ENCODE assay signal across 27 cellular contexts in genomic region chr2:235825946-235826345, GRCh38.
"Had no signal": no experiment of that assay in that cellular context is flagged by ENCODE, and none has a peak within 500 bp of the region (broad histone marks: within the 10 kb centered on the region; RNA-seq: fewer than 3 reads in every experiment).

No MANE protein-coding gene starts in this region.

- H3K27ac ChIP-seq: ascending aorta, cardiac muscle cell, VCaP had no signal

- H3K36me3 ChIP-seq: ascending aorta, cardiac muscle cell had no signal

- H3K27me3 ChIP-seq: ascending aorta, cardiac muscle cell had no signal

- H3K4me3 ChIP-seq: ascending aorta, cardiac muscle cell had no signal

- H3K4me1 ChIP-seq: ascending aorta had no signal

- H3K9me3 ChIP-seq: ascending aorta had no signal

- DNase-seq: activated B cell treated with CpG ODN at 0.5 μM for 24 hours; activated CD4-positive, alpha-beta memory T cell treated with anti-CD3 and anti-CD28 coated beads, Interleukin-2, amount 10 ng/mL, durations not matched to agents 7 days and 5 days; activated CD4-positive, alpha-beta T cell treated with anti-CD3 and anti-CD28 coated beads for 4 hours; activated CD4-positive, alpha-beta T cell treated with anti-CD3 and anti-CD28 coated beads, Interleukin-2, amount 10 ng/mL, durations not matched to agents 24 days and 14 days; activated CD4-positive, alpha-beta T cell treated with anti-CD3 and anti-CD28 coated beads, Interleukin-2, amount 50 U/mL, for 1 hour; activated CD4-positive, alpha-beta T cell treated with anti-CD3 and anti-CD28 coated beads, Interleukin-2, amount 50 U/mL, for 4 hours; activated CD4-positive, CD25-positive, alpha-beta regulatory T cell treated with anti-CD3 and anti-CD28 coated beads, Interleukin-2, amount 50 U/mL, for 72 hours; activated CD8-positive, alpha-beta memory T cell treated with anti-CD3 and anti-CD28 coated beads for 24 hours; activated CD8-positive, alpha-beta memory T cell treated with anti-CD3 and anti-CD28 coated beads, Interleukin-2, amount 10 ng/mL, durations not matched to agents 7 days and 5 days; activated CD8-positive, alpha-beta memory T cell treated with anti-CD3 and anti-CD28 coated beads, Interleukin-2, amount 50 U/mL, for 48 hours; activated CD8-positive, alpha-beta T cell treated with anti-CD3 and anti-CD28 coated beads, Interleukin-2, amount 10 ng/mL, durations not matched to agents 7 days and 5 days; activated effector memory CD4-positive, alpha-beta T cell treated with Interleukin-2 at 50 U/mL for 16 hours; activated gamma-delta T cell; activated naive CD4-positive, alpha-beta T cell treated with anti-CD3 and anti-CD28 coated beads, Interleukin-2, amount 10 ng/mL, durations not matched to agents 7 days and 5 days; activated naive CD4-positive, alpha-beta T cell treated with Interleukin-2 at 50 U/mL for 16 hours; activated naive CD8-positive, alpha-beta T cell treated with anti-CD3 and anti-CD28 coated beads, Interleukin-2, amount 10 ng/mL, durations not matched to agents 7 days and 5 days; activated naive CD8-positive, alpha-beta T cell treated with anti-CD3 and anti-CD28 coated beads, Interleukin-2, amount 50 U/mL, for 24 hours; activated T-cell treated with anti-CD3 and anti-CD28 coated beads, Interleukin-2, amount 50 U/mL, for 24 hours; activated T-cell treated with anti-CD3 and anti-CD28 coated beads, Interleukin-2, amount 50 U/mL, for 48 hours; amygdala; anterior cingulate cortex; T-helper 1 cell; T-helper 2 cell; T-helper 9 cell had no signal
